ENCODE assay signal across 24 cellular contexts in the genomic region with DNA sequence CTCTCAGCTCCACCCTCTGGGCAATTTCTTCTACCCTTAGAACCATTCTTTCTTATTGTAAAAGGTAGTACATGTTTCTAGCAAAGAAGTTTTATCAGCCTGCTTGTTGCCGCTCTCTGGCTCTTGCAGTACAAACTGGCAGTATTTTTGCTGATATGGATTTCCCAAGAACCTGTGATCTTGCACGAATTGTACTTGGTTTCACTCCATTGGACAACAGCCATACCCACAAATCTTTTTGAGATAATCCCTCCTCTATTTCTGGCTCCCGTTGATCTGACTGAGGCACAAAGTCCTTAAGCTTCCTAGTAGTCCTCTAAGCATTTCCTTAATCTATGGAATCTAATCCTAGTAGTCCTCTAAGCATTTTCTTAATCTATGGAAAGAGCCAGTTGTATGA.
"Had no signal": no experiment of that assay in that cellular context is flagged by ENCODE, and none has a peak within 500 bp of the region (broad histone marks: within the 10 kb centered on the region; RNA-seq: fewer than 3 reads in every experiment).

No MANE protein-coding gene starts in this region.

- H3K4me1 ChIP-seq: foreskin keratinocyte, left lung, uterus had no signal

- DNase-seq: activated B cell treated with CpG ODN at 0.5 μM for 24 hours; activated CD4-positive, alpha-beta T cell treated with anti-CD3 and anti-CD28 coated beads for 36 hours; activated CD4-positive, alpha-beta T cell treated with anti-CD3 and anti-CD28 coated beads, Interleukin-2, amount 50 U/mL, for 48 hours; activated naive CD4-positive, alpha-beta T cell treated with Interleukin-2 at 50 U/mL for 16 hours; activated naive CD8-positive, alpha-beta T cell treated with anti-CD3 and anti-CD28 coated beads, Interleukin-2, amount 10 ng/mL, durations not matched to agents 7 days and 5 days; activated T-cell treated with anti-CD3 and anti-CD28 coated beads, Interleukin-2, amount 50 U/mL, for 48 hours; anterior cingulate cortex; brain microvascular endothelial cell; caudate nucleus; dermis blood vessel endothelial cell; effector memory CD4-positive, alpha-beta T cell; foreskin keratinocyte; immature natural killer cell; kidney glomerular epithelial cell; left lung; natural killer cell; retina; stimulated activated CD4-positive, alpha-beta T cell treated with anti-CD3 and anti-CD28 coated beads, Interleukin-2, amount 100 ng/mL, for 48 hours; stimulated activated CD8-positive, alpha-beta memory T cell treated with anti-CD3 and anti-CD28 coated beads, Interleukin-4, amount 100 ng/mL, for 48 hours; stimulated activated naive B cell treated with anti-CD40 and anti-IgM and Interleukin-4, amounts not matched to agents 10 μg/mL and 1 μg/mL and 100 μg/mL, for 72 hours; T-helper 9 cell; trophoblast cell; uterus had no signal

- H3K4me3 ChIP-seq: left lung, lung, uterus had no signal

- H3K27ac ChIP-seq: brain microvascular endothelial cell, foreskin keratinocyte, left lung, uterus had no signal

- H3K36me3 ChIP-seq: brain microvascular endothelial cell, left lung, uterus had no signal

- ATAC-seq: activated CD4-positive, alpha-beta T cell treated with anti-CD3 and anti-CD28 coated beads for 36 hours; foreskin keratinocyte; left lung; natural killer cell; stimulated activated naive B cell treated with anti-CD40 and anti-IgM and Interleukin-4, amounts not matched to agents 10 μg/mL and 1 μg/mL and 100 μg/mL, for 72 hours had no signal

- H3K27me3 ChIP-seq: brain microvascular endothelial cell, foreskin keratinocyte, left lung, uterus had no signal

- H3K9me3 ChIP-seq: left lung, uterus had no signal
